Comparison of ENCODE assay signal across 11 cellular contexts in genomic region chr2:64179582-64180321, GRCh38. TPM values are rescaled to one million over a fixed set of nuclear protein-coding genes. Genes with fewer than 3 reads are reported as not detected.
A peak's percentile ranks its signal among the peaks of the same experiment; 100 is the strongest.
DNase-seq lines count a peak whose midpoint lies in the region; ATAC-seq and TF ChIP-seq lines count a peak whose summit lies in the region.
"Had no signal": no experiment of that assay in that cellular context is flagged by ENCODE, and none has a peak within 500 bp of the region (broad histone marks: within the 10 kb centered on the region; RNA-seq: fewer than 3 reads in every experiment).

No MANE protein-coding gene starts in this region.

- H3K27ac ChIP-seq in ovary: no peak overlapping the region

- intact Hi-C loops in ovary (cut with DNase I): no loop called here

- no peak for DNase-seq in activated T-cell treated with anti-CD3 and anti-CD28 coated beads, Interleukin-2, amount 50 U/mL, for 4 hours
- DNase-seq in activated T-cell treated with anti-CD3 and anti-CD28 coated beads, Interleukin-2, amount 50 U/mL, for 1 hour: no peak
- DNase-seq in T-helper 2 cell treated with Interferon-gamma antibody and Interleukin-4, amounts not matched to agents 5 μg/mL and 100 μg/mL, for 36 hours (ENCODE audit: low spot score): peak; percentile 16
- no peak for DNase-seq in stimulated activated naive CD8-positive, alpha-beta T cell treated with anti-CD3 and anti-CD28 coated beads, Interleukin-15, amount 100 ng/mL, for 72 hours
- DNase-seq in stimulated activated CD4-positive, alpha-beta T cell treated with anti-CD3 and anti-CD28 coated beads, Interleukin-4, amount 100 ng/mL, for 4 hours: no peak
- DNase-seq in ovary: no peak
- DNase-seq in EL: no peak
- DNase-seq: ACHN, activated gamma-delta T cell, NCI-H1105 treated with DMSO at 0.1 percent for 48 hours had no signal

- no peak for TF ChIP-seq CTCF in ovary (IDR thresholded peaks at IDR 0.05)

- no peak for TF ChIP-seq POLR2A in ovary (IDR thresholded peaks at IDR 0.05)

- peaks cover 1% of the 10 kb centered on the region for H3K4me1 ChIP-seq in ovary (ENCODE audit: insufficient read depth)

- H3K4me1 Mint-ChIP-seq in activated T-cell treated with anti-CD3 and anti-CD28 coated beads, Interleukin-2, amount 50 U/mL, for 4 hours (ENCODE audit: low read depth): peaks cover 14% of the 10 kb centered on the region
- H3K4me1 Mint-ChIP-seq in T-helper 2 cell treated with Interferon-gamma antibody and Interleukin-4, amounts not matched to agents 5 μg/mL and 100 μg/mL, for 36 hours (ENCODE audit: low read depth): peaks cover 9% of the 10 kb centered on the region
- peaks cover 38% of the 10 kb centered on the region for H3K4me1 Mint-ChIP-seq in stimulated activated naive CD8-positive, alpha-beta T cell treated with anti-CD3 and anti-CD28 coated beads, Interleukin-15, amount 100 ng/mL, for 72 hours

- no peak overlapping the region for H3K4me3 Mint-ChIP-seq in activated T-cell treated with anti-CD3 and anti-CD28 coated beads, Interleukin-2, amount 50 U/mL, for 4 hours
- H3K4me3 Mint-ChIP-seq in T-helper 2 cell treated with Interferon-gamma antibody and Interleukin-4, amounts not matched to agents 5 μg/mL and 100 μg/mL, for 36 hours: no peak overlapping the region
- H3K4me3 Mint-ChIP-seq in stimulated activated naive CD8-positive, alpha-beta T cell treated with anti-CD3 and anti-CD28 coated beads, Interleukin-15, amount 100 ng/mL, for 72 hours: peak overlapping the region; percentile 39 to 43

- no peaks in the 10 kb centered on the region for H3K9me3 Mint-ChIP-seq in activated T-cell treated with anti-CD3 and anti-CD28 coated beads, Interleukin-2, amount 50 U/mL, for 4 hours
- no peaks in the 10 kb centered on the region for H3K9me3 Mint-ChIP-seq in T-helper 2 cell treated with Interferon-gamma antibody and Interleukin-4, amounts not matched to agents 5 μg/mL and 100 μg/mL, for 36 hours
- no peaks in the 10 kb centered on the region for H3K9me3 Mint-ChIP-seq in stimulated activated naive CD8-positive, alpha-beta T cell treated with anti-CD3 and anti-CD28 coated beads, Interleukin-15, amount 100 ng/mL, for 72 hours

- no peaks in the 10 kb centered on the region for H3K36me3 ChIP-seq in ovary

- H3K27me3 ChIP-seq in ovary: no peaks in the 10 kb centered on the region

- no peaks in the 10 kb centered on the region for H3K27me3 Mint-ChIP-seq in activated T-cell treated with anti-CD3 and anti-CD28 coated beads, Interleukin-2, amount 50 U/mL, for 4 hours (ENCODE audit: low read depth)
- H3K27me3 Mint-ChIP-seq in T-helper 2 cell treated with Interferon-gamma antibody and Interleukin-4, amounts not matched to agents 5 μg/mL and 100 μg/mL, for 36 hours (ENCODE audit: low read depth): peaks cover 9% of the 10 kb centered on the region
- H3K27me3 Mint-ChIP-seq in stimulated activated naive CD8-positive, alpha-beta T cell treated with anti-CD3 and anti-CD28 coated beads, Interleukin-15, amount 100 ng/mL, for 72 hours: peaks cover 9% of the 10 kb centered on the region

- peak overlapping the region; percentile 27 for H3K27ac Mint-ChIP-seq in T-helper 2 cell treated with Interferon-gamma antibody and Interleukin-4, amounts not matched to agents 5 μg/mL and 100 μg/mL, for 36 hours
- peak overlapping the region; percentile 46 to 67 for H3K27ac Mint-ChIP-seq in stimulated activated naive CD8-positive, alpha-beta T cell treated with anti-CD3 and anti-CD28 coated beads, Interleukin-15, amount 100 ng/mL, for 72 hours

- H3K36me3 Mint-ChIP-seq in activated T-cell treated with anti-CD3 and anti-CD28 coated beads, Interleukin-2, amount 50 U/mL, for 4 hours (ENCODE audit: insufficient read depth): no peaks in the 10 kb centered on the region
- H3K36me3 Mint-ChIP-seq in T-helper 2 cell treated with Interferon-gamma antibody and Interleukin-4, amounts not matched to agents 5 μg/mL and 100 μg/mL, for 36 hours (ENCODE audit: low read depth): no peaks in the 10 kb centered on the region

- peak; percentile 76 to 83 for ATAC-seq in activated T-cell treated with anti-CD3 and anti-CD28 coated beads, Interleukin-2, amount 50 U/mL, for 4 hours
- peak; percentile 98 for ATAC-seq in HG02885 (IDR thresholded peaks at IDR 0.05; ENCODE audit: poor library complexity, unreplicated experiment)
- ATAC-seq in stimulated activated naive CD8-positive, alpha-beta T cell treated with anti-CD3 and anti-CD28 coated beads, Interleukin-15, amount 100 ng/mL, for 72 hours: peak; percentile 94

- 56 to 64% (median 60%) methylated on average over 10 of the region's 10 CpGs for WGBS in ovary, 3 donors

- no peaks in the 10 kb centered on the region for H3K9me3 ChIP-seq in ovary

- no peak overlapping the region for H3K4me3 ChIP-seq in ovary

- TF ChIP-seq EP300 in ovary (IDR thresholded peaks at IDR 0.05): no peak

RNA-seq across cellular contexts. Expression of gene PELI1, which starts 35.5 kb away (rescaled TPM):
- total RNA-seq in activated T-cell treated with anti-CD3 and anti-CD28 coated beads, Interleukin-2, amount 50 U/mL, for 4 hours: 10 to 100 TPM; 49.0 to 71.8 (median 68.1) TPM
- total RNA-seq in ovary: 10 to 100 TPM in 4 of 7 donors, 1 to 10 TPM in 3; 5.7 to 14.4 (median 12.0) TPM
- 10 to 100 TPM in 1 of 2 donors, 1 to 10 TPM in 1; 6.3 to 13.3 TPM for polyA plus RNA-seq in ovary

Comparison
In these comparisons a context has a peak if more than half of its experiments do, and no peak if none do; other contexts are left out.
1. H3K4me3 Mint-ChIP-seq: peak in stimulated activated naive CD8-positive, alpha-beta T cell treated with anti-CD3 and anti-CD28 coated beads, Interleukin-15, amount 100 ng/mL, for 72 hours (2 of 2); none in activated T-cell treated with anti-CD3 and anti-CD28 coated beads, Interleukin-2, amount 50 U/mL, for 4 hours (single experiment) and T-helper 2 cell treated with Interferon-gamma antibody and Interleukin-4, amounts not matched to agents 5 μg/mL and 100 μg/mL, for 36 hours (single experiment).
2. Peak in every context shown above with its lines, with median percentiles within 50 percentile points of each other: ATAC-seq.